In genomic region chr7:50664461-50664922, GRCh38 we compare ENCODE assay signal across 8 cellular contexts.
A peak's percentile ranks its signal among the peaks of the same experiment; 100 is the strongest.
DNase-seq lines count a peak whose midpoint lies in the region; ATAC-seq and TF ChIP-seq lines count a peak whose summit lies in the region.

No MANE protein-coding gene starts in this region.

- H3K27ac ChIP-seq in caudate nucleus (ENCODE audit: low read depth, low read length): peak overlapping the region; percentile 36
- peak overlapping the region in 1 of 3 donors; percentile 55 for H3K27ac ChIP-seq in thyroid gland
- H3K27ac ChIP-seq in neural progenitor cell: no peak overlapping the region

- no peaks in the 10 kb centered on the region for H3K4me1 Mint-ChIP-seq in neural progenitor cell

- no peak overlapping the region for H3K27ac Mint-ChIP-seq in neural progenitor cell

- H3K9ac ChIP-seq in neural progenitor cell: no peak overlapping the region

- H3K4me3 Mint-ChIP-seq in neural progenitor cell: no peak overlapping the region

- 81 to 89% methylated on average over 6 to 9 of the region's 9 CpGs for WGBS in thyroid gland, 2 donors

- TF ChIP-seq CTCF in thyroid gland (IDR thresholded peaks at IDR 0.05) (no peak), neural progenitor cell (IDR thresholded peaks at IDR 0.05) (no peak)

- DNase-seq in LHCN-M2 (ENCODE audit: low read depth) (peak; percentile 89), caudate nucleus (lab: John Stamatoyannopoulos, UW) (no peak), thyroid gland (no peak), putamen (ENCODE audit: low spot score) (no peak), neural progenitor cell (ENCODE audit: low spot score) (no peak), SW 1271 (lab: John Stamatoyannopoulos, UW) (no peak)

- H3K9me3 ChIP-seq in thyroid gland (no peaks in the 10 kb centered on the region), neural progenitor cell (ENCODE audit: low read depth) (no peaks in the 10 kb centered on the region)

- H3K4me1 ChIP-seq in thyroid gland: peaks cover 18 to 54% of the 10 kb centered on the region in 2 donors
- no peaks in the 10 kb centered on the region for H3K4me1 ChIP-seq in neural progenitor cell

- H3K36me3 Mint-ChIP-seq in neural progenitor cell: peaks cover 42% of the 10 kb centered on the region

- peaks cover 2% of the 10 kb centered on the region for H3K9me3 Mint-ChIP-seq in neural progenitor cell

- H3K27me3 Mint-ChIP-seq in neural progenitor cell (ENCODE audit: insufficient read depth, low read depth): no peaks in the 10 kb centered on the region

- ATAC-seq in GM18517 (IDR thresholded peaks at IDR 0.05; ENCODE audit: unreplicated experiment): peak; percentile 63
- peak; percentile 47 for ATAC-seq in GM21737 (IDR thresholded peaks at IDR 0.05; ENCODE audit: unreplicated experiment)

- H3K36me3 ChIP-seq in thyroid gland (no peaks in the 10 kb centered on the region), neural progenitor cell (no peaks in the 10 kb centered on the region)

- no peak overlapping the region for H3K4me3 ChIP-seq in thyroid gland (replicated peaks in 1 of 3)
- H3K4me3 ChIP-seq in neural progenitor cell: no peak overlapping the region

- no peaks in the 10 kb centered on the region for H3F3A ChIP-seq in neural progenitor cell (ENCODE audit: low read depth)

- no peak overlapping the region for H2AFZ ChIP-seq in neural progenitor cell (replicated peaks)

- no peaks in the 10 kb centered on the region for H4K20me1 ChIP-seq in neural progenitor cell (ENCODE audit: low read depth)

- H3K79me2 ChIP-seq in neural progenitor cell (ENCODE audit: low read depth): no peaks in the 10 kb centered on the region

- no peak overlapping the region for H3K4me2 ChIP-seq in neural progenitor cell

- H3K27me3 ChIP-seq in thyroid gland: no peaks in the 10 kb centered on the region
- no peaks in the 10 kb centered on the region for H3K27me3 ChIP-seq in neural progenitor cell

- no peak for TF ChIP-seq POLR2A in thyroid gland (IDR thresholded peaks at IDR 0.05)

- intact Hi-C loops in thyroid gland (cut with DNase I): no loop called here
